Comparison of ENCODE assay signal across 23 cellular contexts in the genomic region with DNA sequence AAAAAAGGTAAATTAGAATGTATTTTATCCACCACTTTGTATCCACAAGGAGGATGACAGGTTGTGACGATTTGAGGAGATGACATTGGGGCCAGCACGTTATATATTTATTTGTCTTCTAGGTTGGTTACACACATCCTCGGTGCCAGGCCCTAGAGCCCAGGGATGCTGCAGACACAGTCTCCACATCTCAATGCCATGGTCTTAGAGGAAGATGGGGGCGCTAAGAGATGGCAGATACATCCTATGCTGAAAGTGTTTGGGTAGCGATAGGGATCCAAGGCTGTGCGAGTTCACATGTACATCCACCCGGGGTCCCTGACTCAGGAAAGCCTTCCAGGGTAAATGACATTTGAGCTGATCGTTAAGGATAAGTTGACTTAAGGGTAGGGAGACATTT.
DNase-seq lines count a peak whose midpoint lies in the region; ATAC-seq and TF ChIP-seq lines count a peak whose summit lies in the region.
"Had no signal": no experiment of that assay in that cellular context is flagged by ENCODE, and none has a peak within 500 bp of the region (broad histone marks: within the 10 kb centered on the region; RNA-seq: fewer than 3 reads in every experiment).

No MANE protein-coding gene starts in this region.

- no peaks in the 10 kb centered on the region for H3K36me3 Mint-ChIP-seq in type B pancreatic cell
- H3K36me3 Mint-ChIP-seq: CD14-positive monocyte; CD4-positive, alpha-beta memory T cell; CD4-positive, CD25-positive, alpha-beta regulatory T cell; CD8-positive, alpha-beta memory T cell had no signal

- no peaks in the 10 kb centered on the region for H3K4me1 Mint-ChIP-seq in type B pancreatic cell (ENCODE audit: unreplicated experiment)
- H3K4me1 Mint-ChIP-seq: CD14-positive monocyte; CD4-positive, alpha-beta memory T cell; CD4-positive, CD25-positive, alpha-beta regulatory T cell; CD8-positive, alpha-beta memory T cell had no signal

- no peak overlapping the region for H3K27ac ChIP-seq in esophagus muscularis mucosa (replicated peaks in 1 of 4)
- H3K27ac ChIP-seq: BLaER1 had no signal

- H3K27me3 ChIP-seq in esophagus muscularis mucosa: peaks cover 0 to 8% (median 0%) of the 10 kb centered on the region in 4 donors
- H3K27me3 ChIP-seq: BLaER1 had no signal

- 88% methylated on average over 8 of the region's 8 CpGs for WGBS in esophagus muscularis mucosa

- intact Hi-C loops in esophagus muscularis mucosa (cut with DNase I): no loop called here

- H3K4me3 ChIP-seq in esophagus muscularis mucosa: no peak overlapping the region
- H3K4me3 ChIP-seq: BLaER1, GM12878 had no signal

- H3K27ac Mint-ChIP-seq in type B pancreatic cell: no peak overlapping the region
- H3K27ac Mint-ChIP-seq: CD14-positive monocyte; CD4-positive, alpha-beta memory T cell; CD4-positive, CD25-positive, alpha-beta regulatory T cell; CD8-positive, alpha-beta memory T cell had no signal

- no peaks in the 10 kb centered on the region for H3K36me3 ChIP-seq in esophagus muscularis mucosa
- H3K36me3 ChIP-seq: BE2C, BLaER1 had no signal

- H3K9me3 ChIP-seq in esophagus muscularis mucosa: no peaks in the 10 kb centered on the region
- H3K9me3 ChIP-seq: BE2C, BLaER1 had no signal

- H3K4me1 ChIP-seq in esophagus muscularis mucosa: peaks cover 0 to 12% (median 8%) of the 10 kb centered on the region in 4 donors
- H3K4me1 ChIP-seq: BE2C had no signal

- peak; percentile 72 for DNase-seq in esophagus muscularis mucosa (ENCODE audit: extremely low spot score)
- DNase-seq in mesenteric fat pad (ENCODE audit: low spot score): peak; percentile 33
- DNase-seq in type B pancreatic cell (ENCODE audit: extremely low spot score, unreplicated experiment): peak; percentile 29
- DNase-seq in NCI-H2081 treated with DMSO at 0.1 percent for 48 hours (lab: John Stamatoyannopoulos, UW): no peak
- DNase-seq: 8988T; ACHN; BE2C; C1 segment of cervical spinal cord; CD4-positive, alpha-beta memory T cell; CD4-positive, CD25-positive, alpha-beta regulatory T cell; CD8-positive, alpha-beta memory T cell; COR-L47; DMS 273 treated with DMSO at 0.1 percent for 48 hours; DMS153; DMS53; DMS79; DND-41; EL; GDM1 had no signal

- peaks cover 13% of the 10 kb centered on the region for H3K27me3 Mint-ChIP-seq in type B pancreatic cell

- TF ChIP-seq CTCF in esophagus muscularis mucosa (IDR thresholded peaks at IDR 0.05) (no peak), type B pancreatic cell (conservative IDR thresholded peaks at IDR 0.05) (no peak)

- no peak for ATAC-seq in HG03442 (IDR thresholded peaks at IDR 0.05; ENCODE audit: unreplicated experiment)
- ATAC-seq: GM12878 had no signal

- no peak for TF ChIP-seq POLR2A in esophagus muscularis mucosa (IDR thresholded peaks at IDR 0.05; ENCODE audit: low read depth)

- no peaks in the 10 kb centered on the region for H3K9me3 Mint-ChIP-seq in type B pancreatic cell
- H3K9me3 Mint-ChIP-seq: CD14-positive monocyte; CD4-positive, alpha-beta memory T cell had no signal

- no peak for TF ChIP-seq EP300 in esophagus muscularis mucosa (IDR thresholded peaks at IDR 0.05)

- no peak overlapping the region for H3K4me3 Mint-ChIP-seq in type B pancreatic cell
- H3K4me3 Mint-ChIP-seq: CD14-positive monocyte; CD4-positive, alpha-beta memory T cell; CD4-positive, CD25-positive, alpha-beta regulatory T cell; CD8-positive, alpha-beta memory T cell had no signal
